Comparison of ENCODE assay signal across 19 cellular contexts in genomic region chr17:46088595-46088994, GRCh38.
DNase-seq lines count a peak whose midpoint lies in the region; ATAC-seq, FAIRE-seq and TF ChIP-seq lines count a peak whose summit lies in the region.
"Had no signal": no experiment of that assay in that cellular context is flagged by ENCODE, and none has a peak within 500 bp of the region (broad histone marks: within the 10 kb centered on the region; RNA-seq: fewer than 3 reads in every experiment).

No MANE protein-coding gene starts in this region.

- H3K36me3 ChIP-seq in naive thymus-derived CD4-positive, alpha-beta T cell (ENCODE audit: control insufficient read depth in 2 of 3, insufficient read depth in 3 of 3, low read length in 3 of 3): peaks cover 0 to 4% (median 4%) of the 10 kb centered on the region in 3 experiments

- peaks cover 6 to 9% of the 10 kb centered on the region in 2 donors for H3K4me1 ChIP-seq in naive thymus-derived CD4-positive, alpha-beta T cell (ENCODE audit: control insufficient read depth in 2 of 2, insufficient read depth in 2 of 2, low read length in 2 of 2)
- H3K4me1 ChIP-seq: HAP-1 had no signal

- peak overlapping the region; percentile 54 for H3K27ac Mint-ChIP-seq in CD4-positive, alpha-beta T cell
- peak overlapping the region; percentile 26 for H3K27ac Mint-ChIP-seq in activated T-helper 2 cell treated with anti-CD3 and anti-CD28 coated beads, Interferon-gamma antibody, Interleukin-2, Interleukin-4, amounts not matched to agents 10 μg/mL and 5 μg/mL and 100 μg/mL, durations not matched to agents 14 hours and 24 hours and 36 hours
- H3K27ac Mint-ChIP-seq in naive thymus-derived CD4-positive, alpha-beta T cell: peak overlapping the region in 6 of 9 donors; percentile 26 to 79 (median 58)
- H3K27ac Mint-ChIP-seq: IgD-negative memory B cell had no signal

- intact Hi-C loops in CD4-positive, alpha-beta T cell (cut with DNase I, micrococcal nuclease): no loop called here
- intact Hi-C loops in activated T-helper 2 cell treated with anti-CD3 and anti-CD28 coated beads, Interferon-gamma antibody, Interleukin-2, Interleukin-4, amounts not matched to agents 10 μg/mL and 5 μg/mL and 100 μg/mL, durations not matched to agents 14 hours and 24 hours and 36 hours (cut with micrococcal nuclease): loop anchor here (5.0 kb wide), 1 partner anchor 34 kb away; no protein-coding TSS in a partner anchor
- intact Hi-C loops in naive thymus-derived CD4-positive, alpha-beta T cell (cut with micrococcal nuclease): no loop called here

- TF ChIP-seq CTCF in CD4-positive, alpha-beta T cell (IDR thresholded peaks at IDR 0.05): no peak
- TF ChIP-seq CTCF in GM10266 (IDR thresholded peaks at IDR 0.05; ENCODE audit: control insufficient read depth, insufficient read depth, low read depth, missing control alignments): no peak

- no peak for ATAC-seq in CD4-positive, alpha-beta T cell (ENCODE audit: poor library complexity)
- ATAC-seq in naive thymus-derived CD4-positive, alpha-beta T cell: no peak
- ATAC-seq in GM19035 (IDR thresholded peaks at IDR 0.05; ENCODE audit: unreplicated experiment): no peak
- ATAC-seq: Panc1, Right ventricle myocardium inferior had no signal

- no peak for DNase-seq in CD4-positive, alpha-beta T cell
- no peak for DNase-seq in GM12891 (ENCODE audit: insufficient read length, low spot score)
- no peak for DNase-seq in activated T-helper 2 cell treated with anti-CD3 and anti-CD28 coated beads, Interferon-gamma antibody, Interleukin-2, Interleukin-4, amounts not matched to agents 10 μg/mL and 5 μg/mL and 100 μg/mL, durations not matched to agents 14 hours and 24 hours and 36 hours (ENCODE audit: low spot score)
- DNase-seq in naive thymus-derived CD4-positive, alpha-beta T cell: no peak
- no peak for DNase-seq in GM10266 (ENCODE audit: extremely low spot score)
- no peak for DNase-seq in stimulated activated naive CD4-positive, alpha-beta T cell treated with Interleukin-2 at 50 U/mL for 16 hours (lab: John Stamatoyannopoulos, UW)
- no peak for DNase-seq in hepatic stellate cell (ENCODE audit: low spot score)
- DNase-seq: CD4-positive, CD25-positive, alpha-beta regulatory T cell; DND-41; GF-D8; NCI-H1417 treated with DMSO at 0.1 percent for 48 hours; NCI-H2029 treated with DMSO at 0.1 percent for 48 hours; NCI-H510A had no signal

- no peak overlapping the region for H3K4me3 ChIP-seq in naive thymus-derived CD4-positive, alpha-beta T cell (ENCODE audit: low read length)
- H3K4me3 ChIP-seq: HAP-1 had no signal

- H3K4me3 Mint-ChIP-seq in CD4-positive, alpha-beta T cell: no peak overlapping the region
- H3K4me3 Mint-ChIP-seq in activated T-helper 2 cell treated with anti-CD3 and anti-CD28 coated beads, Interferon-gamma antibody, Interleukin-2, Interleukin-4, amounts not matched to agents 10 μg/mL and 5 μg/mL and 100 μg/mL, durations not matched to agents 14 hours and 24 hours and 36 hours (ENCODE audit: low read depth): no peak overlapping the region
- H3K4me3 Mint-ChIP-seq in naive thymus-derived CD4-positive, alpha-beta T cell: no peak overlapping the region
- H3K4me3 Mint-ChIP-seq: IgD-negative memory B cell had no signal

- H3K4me1 Mint-ChIP-seq in CD4-positive, alpha-beta T cell (ENCODE audit: low read depth): peaks cover 82% of the 10 kb centered on the region
- peaks cover 29% of the 10 kb centered on the region for H3K4me1 Mint-ChIP-seq in activated T-helper 2 cell treated with anti-CD3 and anti-CD28 coated beads, Interferon-gamma antibody, Interleukin-2, Interleukin-4, amounts not matched to agents 10 μg/mL and 5 μg/mL and 100 μg/mL, durations not matched to agents 14 hours and 24 hours and 36 hours (ENCODE audit: low read depth)
- peaks cover 26 to 82% (median 78%) of the 10 kb centered on the region in 7 donors for H3K4me1 Mint-ChIP-seq in naive thymus-derived CD4-positive, alpha-beta T cell

- no peaks in the 10 kb centered on the region for H3K27me3 ChIP-seq in CD4-positive, alpha-beta T cell (ENCODE audit: control insufficient read depth, insufficient read depth, low read length)
- H3K27me3 ChIP-seq in naive thymus-derived CD4-positive, alpha-beta T cell (ENCODE audit: control insufficient read depth in 2 of 2, insufficient read depth in 2 of 2, low read length in 2 of 2): no peaks in the 10 kb centered on the region

- no peak overlapping the region for H3K27ac ChIP-seq in CD4-positive, alpha-beta T cell (ENCODE audit: low read depth, low read length)
- no peak overlapping the region for H3K27ac ChIP-seq in naive thymus-derived CD4-positive, alpha-beta T cell (ENCODE audit: low read depth, low read length)

- H3K9me3 Mint-ChIP-seq in CD4-positive, alpha-beta T cell: no peaks in the 10 kb centered on the region
- H3K9me3 Mint-ChIP-seq in activated T-helper 2 cell treated with anti-CD3 and anti-CD28 coated beads, Interferon-gamma antibody, Interleukin-2, Interleukin-4, amounts not matched to agents 10 μg/mL and 5 μg/mL and 100 μg/mL, durations not matched to agents 14 hours and 24 hours and 36 hours: no peaks in the 10 kb centered on the region
- H3K9me3 Mint-ChIP-seq in naive thymus-derived CD4-positive, alpha-beta T cell: no peaks in the 10 kb centered on the region
- H3K9me3 Mint-ChIP-seq: CD4-positive, CD25-positive, alpha-beta regulatory T cell; IgD-negative memory B cell had no signal

- CTCF ChIA-PET in CD4-positive, alpha-beta T cell (lab: Charles Lee): interaction anchor here (1.6 to 1.9 kb wide), 2 partner anchors 98 to 105 kb away, joined by 4 to 5 read pairs; no protein-coding TSS in a partner anchor
- CTCF ChIA-PET in naive thymus-derived CD4-positive, alpha-beta T cell (lab: Charles Lee): interaction anchor here (0.6 kb wide), 1 partner anchor 70 kb away, joined by 3 read pairs; no protein-coding TSS in a partner anchor

- POLR2A ChIA-PET in CD4-positive, alpha-beta T cell (lab: Charles Lee): interaction anchor here (0.6 kb wide), 1 partner anchor 17 kb away, joined by 3 read pairs; no protein-coding TSS in a partner anchor
- POLR2A ChIA-PET in naive thymus-derived CD4-positive, alpha-beta T cell (lab: Charles Lee): interaction anchor here (0.6 kb wide), 2 partner anchors 69 to 104 kb away, joined by 3 read pairs; no protein-coding TSS in a partner anchor

- H3K27me3 Mint-ChIP-seq in CD4-positive, alpha-beta T cell: no peaks in the 10 kb centered on the region
- no peaks in the 10 kb centered on the region for H3K27me3 Mint-ChIP-seq in activated T-helper 2 cell treated with anti-CD3 and anti-CD28 coated beads, Interferon-gamma antibody, Interleukin-2, Interleukin-4, amounts not matched to agents 10 μg/mL and 5 μg/mL and 100 μg/mL, durations not matched to agents 14 hours and 24 hours and 36 hours (ENCODE audit: low read depth)
- H3K27me3 Mint-ChIP-seq in naive thymus-derived CD4-positive, alpha-beta T cell: no peaks in the 10 kb centered on the region
- H3K27me3 Mint-ChIP-seq: CD4-positive, CD25-positive, alpha-beta regulatory T cell; IgD-negative memory B cell had no signal

- peak; percentile 64 for FAIRE-seq in GM12891 (lab: Jason Lieb, UNC)
- FAIRE-seq: GM18507 had no signal

- H3K36me3 Mint-ChIP-seq in CD4-positive, alpha-beta T cell (ENCODE audit: low read depth): peaks cover 68% of the 10 kb centered on the region
- H3K36me3 Mint-ChIP-seq in activated T-helper 2 cell treated with anti-CD3 and anti-CD28 coated beads, Interferon-gamma antibody, Interleukin-2, Interleukin-4, amounts not matched to agents 10 μg/mL and 5 μg/mL and 100 μg/mL, durations not matched to agents 14 hours and 24 hours and 36 hours (ENCODE audit: low read depth): peaks cover 46% of the 10 kb centered on the region
- peaks cover 0 to 23% (median 13%) of the 10 kb centered on the region in 5 donors for H3K36me3 Mint-ChIP-seq in naive thymus-derived CD4-positive, alpha-beta T cell
- H3K36me3 Mint-ChIP-seq: IgD-negative memory B cell had no signal

- no peaks in the 10 kb centered on the region for H3K9me3 ChIP-seq in CD4-positive, alpha-beta T cell (ENCODE audit: control insufficient read depth, low read length)
- no peaks in the 10 kb centered on the region for H3K9me3 ChIP-seq in naive thymus-derived CD4-positive, alpha-beta T cell (ENCODE audit: control insufficient read depth in 2 of 3, low read length in 3 of 3)
- H3K9me3 ChIP-seq: HAP-1 had no signal

- no peak for TF ChIP-seq POLR2A in GM12891 (IDR thresholded peaks at IDR 0.05; ENCODE audit: low read depth, low read length)

TF ChIP-seq in GM12891, 5 proteins besides CTCF, POLR2A, EP300 and RAD21:
- no peak for TF ChIP-seq TAF1 (IDR thresholded peaks at IDR 0.05; ENCODE audit: low read depth, low read length)
TF ChIP-seq in GM12891: peak in this region for 0.
